ENCODE assay signal across 19 cellular contexts in genomic region chr20:48339986-48340884, GRCh38.
A peak's percentile ranks its signal among the peaks of the same experiment; 100 is the strongest.
DNase-seq lines count a peak whose midpoint lies in the region; ATAC-seq and TF ChIP-seq lines count a peak whose summit lies in the region.
"Had no signal": no experiment of that assay in that cellular context is flagged by ENCODE, and none has a peak within 500 bp of the region (broad histone marks: within the 10 kb centered on the region; RNA-seq: fewer than 3 reads in every experiment).

No MANE protein-coding gene starts in this region.

- no peak overlapping the region for H3K27ac ChIP-seq in Karpas-422 (ENCODE audit: low read length)
- H3K27ac ChIP-seq: esophagus squamous epithelium, parathyroid adenoma, testis had no signal

- H3K9me3 Mint-ChIP-seq in activated CD8-positive, alpha-beta T cell treated with anti-CD3 and anti-CD28 coated beads for 36 hours, result peaks cover 2% of the 10 kb centered on the region
- no peaks in the 10 kb centered on the region for H3K9me3 Mint-ChIP-seq in stimulated activated memory B cell treated with anti-CD40 and anti-IgM and Interleukin-4, amounts not matched to agents 10 μg/mL and 1 μg/mL and 100 μg/mL, for 72 hours

- no peak for TF ChIP-seq CTCF in GM13977 (IDR thresholded peaks at IDR 0.05; ENCODE audit: extremely low read depth, insufficient read depth, missing control alignments)
- no peak for TF ChIP-seq CTCF in activated CD8-positive, alpha-beta T cell treated with anti-CD3 and anti-CD28 coated beads for 36 hours (IDR thresholded peaks at IDR 0.05)

- ATAC-seq in HG02798 (IDR thresholded peaks at IDR 0.05; ENCODE audit: poor library complexity, unreplicated experiment) (peak; percentile 41), HG02938 (IDR thresholded peaks at IDR 0.05; ENCODE audit: unreplicated experiment) (no peak), GM19463 (IDR thresholded peaks at IDR 0.05; ENCODE audit: unreplicated experiment) (no peak)
- ATAC-seq in activated CD8-positive, alpha-beta T cell treated with anti-CD3 and anti-CD28 coated beads for 36 hours, result peak; percentile 30
- peak; percentile 80 for ATAC-seq in stimulated activated memory B cell treated with anti-CD40 and anti-IgM and Interleukin-4, amounts not matched to agents 10 μg/mL and 1 μg/mL and 100 μg/mL, for 72 hours

- CTCF ChIA-PET in activated CD8-positive, alpha-beta T cell treated with anti-CD3 and anti-CD28 coated beads for 36 hours (lab: Charles Lee), result no interaction called here

- no peaks in the 10 kb centered on the region for H3K36me3 ChIP-seq in Karpas-422 (ENCODE audit: insufficient read depth, low read length)
- H3K36me3 ChIP-seq: esophagus squamous epithelium, Peyer's patch had no signal

- in situ Hi-C loops in GM13977 (cut with MboI; ENCODE audit: low pct_unique_long_range_greater_than_20kb, low sequenced_read_pairs, unreplicated experiment), result no loop called here

- H3K27me3 ChIP-seq in Karpas-422 (ENCODE audit: low read length), result no peaks in the 10 kb centered on the region
- H3K27me3 ChIP-seq: Peyer's patch, testis had no signal

- intact Hi-C loops in activated CD8-positive, alpha-beta T cell treated with anti-CD3 and anti-CD28 coated beads for 36 hours (cut with micrococcal nuclease), result no loop called here

- no peak overlapping the region for H2AFZ ChIP-seq in Karpas-422 (ENCODE audit: low read length)
- H2AFZ ChIP-seq: parathyroid adenoma had no signal

- no peak overlapping the region for H3K4me2 ChIP-seq in Karpas-422 (ENCODE audit: low read depth, low read length, poor library complexity, severe bottlenecking)

- POLR2A ChIA-PET in activated CD8-positive, alpha-beta T cell treated with anti-CD3 and anti-CD28 coated beads for 36 hours (lab: Charles Lee), result no interaction called here

- no peak overlapping the region for H3K9ac ChIP-seq in Karpas-422 (ENCODE audit: low read length)
- H3K9ac ChIP-seq: parathyroid adenoma had no signal

- no peaks in the 10 kb centered on the region for H3K4me1 Mint-ChIP-seq in activated CD8-positive, alpha-beta T cell treated with anti-CD3 and anti-CD28 coated beads for 36 hours (ENCODE audit: low read depth)
- peaks cover 37% of the 10 kb centered on the region for H3K4me1 Mint-ChIP-seq in stimulated activated memory B cell treated with anti-CD40 and anti-IgM and Interleukin-4, amounts not matched to agents 10 μg/mL and 1 μg/mL and 100 μg/mL, for 72 hours

- H3K9me2 ChIP-seq in Karpas-422 (replicated peaks; ENCODE audit: insufficient read depth, low read length), result no peaks in the 10 kb centered on the region

- H3K4me3 ChIP-seq in Karpas-422 (ENCODE audit: low read length), result no peak overlapping the region
- H3K4me3 ChIP-seq: esophagus squamous epithelium, Peyer's patch, testis had no signal

- H3K27ac Mint-ChIP-seq in activated CD8-positive, alpha-beta T cell treated with anti-CD3 and anti-CD28 coated beads for 36 hours, result no peak overlapping the region
- H3K27ac Mint-ChIP-seq in stimulated activated memory B cell treated with anti-CD40 and anti-IgM and Interleukin-4, amounts not matched to agents 10 μg/mL and 1 μg/mL and 100 μg/mL, for 72 hours, result peak overlapping the region; percentile 64

- H3K4me1 ChIP-seq in Karpas-422 (ENCODE audit: low read length), result no peaks in the 10 kb centered on the region
- H3K4me1 ChIP-seq: parathyroid adenoma had no signal

- no peaks in the 10 kb centered on the region for H3K9me3 ChIP-seq in Karpas-422 (ENCODE audit: low read length)
- H3K9me3 ChIP-seq: esophagus squamous epithelium, Peyer's patch, testis had no signal

- H3K36me3 Mint-ChIP-seq in activated CD8-positive, alpha-beta T cell treated with anti-CD3 and anti-CD28 coated beads for 36 hours (ENCODE audit: low read depth), result no peaks in the 10 kb centered on the region
- H3K36me3 Mint-ChIP-seq in stimulated activated memory B cell treated with anti-CD40 and anti-IgM and Interleukin-4, amounts not matched to agents 10 μg/mL and 1 μg/mL and 100 μg/mL, for 72 hours, result no peaks in the 10 kb centered on the region

- H3K4me3 Mint-ChIP-seq in activated CD8-positive, alpha-beta T cell treated with anti-CD3 and anti-CD28 coated beads for 36 hours, result no peak overlapping the region
- H3K4me3 Mint-ChIP-seq in stimulated activated memory B cell treated with anti-CD40 and anti-IgM and Interleukin-4, amounts not matched to agents 10 μg/mL and 1 μg/mL and 100 μg/mL, for 72 hours, result peak overlapping the region; percentile 62

- no peaks in the 10 kb centered on the region for H4K20me1 ChIP-seq in Karpas-422 (ENCODE audit: insufficient read depth, low read depth, low read length)

- H3K79me2 ChIP-seq in Karpas-422 (ENCODE audit: low read length), result no peaks in the 10 kb centered on the region
- H3K79me2 ChIP-seq: parathyroid adenoma had no signal

- DNase-seq in GM13977 (ENCODE audit: low spot score) (peak; percentile 49), Karpas-422 (no peak)
- DNase-seq in activated CD8-positive, alpha-beta T cell treated with anti-CD3 and anti-CD28 coated beads for 36 hours, result peak; percentile 9
- DNase-seq: activated CD4-positive, alpha-beta T cell treated with anti-CD3 and anti-CD28 coated beads for 1 hour; activated effector memory CD4-positive, alpha-beta T cell treated with anti-CD3 and anti-CD28 coated beads, Interleukin-2, amount 50 U/mL, for 16 hours; amygdala; central memory CD4-positive, alpha-beta T cell; esophagus squamous epithelium; left ventricle myocardium superior; NCI-H2171; NCI-H774; stimulated activated CD4-positive, alpha-beta T cell treated with anti-CD3 and anti-CD28 coated beads, Interleukin-4, amount 100 ng/mL, for 24 hours; testis had no signal

- H3K27me3 Mint-ChIP-seq in activated CD8-positive, alpha-beta T cell treated with anti-CD3 and anti-CD28 coated beads for 36 hours, result peaks cover 12% of the 10 kb centered on the region
- peaks cover 26% of the 10 kb centered on the region for H3K27me3 Mint-ChIP-seq in stimulated activated memory B cell treated with anti-CD40 and anti-IgM and Interleukin-4, amounts not matched to agents 10 μg/mL and 1 μg/mL and 100 μg/mL, for 72 hours

Comparison
In these comparisons a context has a peak if more than half of its experiments do, and no peak if none do; other contexts are left out.
1. ATAC-seq: peak in HG02798 (single experiment), activated CD8-positive, alpha-beta T cell treated with anti-CD3 and anti-CD28 coated beads for 36 hours (single experiment) and stimulated activated memory B cell treated with anti-CD40 and anti-IgM and Interleukin-4, amounts not matched to agents 10 μg/mL and 1 μg/mL and 100 μg/mL, for 72 hours (single experiment); none in HG02938 (single experiment) and GM19463 (single experiment).